Comparison of ENCODE assay signal across 8 cellular contexts in genomic region chr19:38977445-38978314, GRCh38. TPM values are rescaled to one million over a fixed set of nuclear protein-coding genes. Genes with fewer than 3 reads are reported as not detected.
DNase-seq lines count a peak whose midpoint lies in the region; ATAC-seq and TF ChIP-seq lines count a peak whose summit lies in the region.

No MANE protein-coding gene starts in this region.

- H3K27me3 Mint-ChIP-seq in activated T-helper 17 cell treated with anti-CD3 and anti-CD28 coated beads, Interleukin-2, amount 50 U/mL, for 72 hours, result peaks cover 28% of the 10 kb centered on the region

- peaks cover 0 to 21% of the 10 kb centered on the region in 2 donors for H3K4me1 ChIP-seq in right atrium auricular region

- TF ChIP-seq CTCF in right atrium auricular region (IDR thresholded peaks at IDR 0.05), result no peak

- H3K36me3 Mint-ChIP-seq in activated T-helper 17 cell treated with anti-CD3 and anti-CD28 coated beads, Interleukin-2, amount 50 U/mL, for 72 hours (ENCODE audit: low read depth), result no peaks in the 10 kb centered on the region

- no peaks in the 10 kb centered on the region for H3K4me1 Mint-ChIP-seq in activated T-helper 17 cell treated with anti-CD3 and anti-CD28 coated beads, Interleukin-2, amount 50 U/mL, for 72 hours

- peak overlapping the region; percentile 13 for H3K4me3 Mint-ChIP-seq in activated T-helper 17 cell treated with anti-CD3 and anti-CD28 coated beads, Interleukin-2, amount 50 U/mL, for 72 hours

- H3K36me3 ChIP-seq in right atrium auricular region, result no peaks in the 10 kb centered on the region

- no peaks in the 10 kb centered on the region for H3K9me3 Mint-ChIP-seq in activated T-helper 17 cell treated with anti-CD3 and anti-CD28 coated beads, Interleukin-2, amount 50 U/mL, for 72 hours

- peak; percentile 84 for DNase-seq in activated CD4-positive, alpha-beta T cell treated with anti-CD3 and anti-CD28 coated beads for 48 hours
- no peak for DNase-seq in activated CD4-positive, alpha-beta T cell treated with anti-CD3 and anti-CD28 coated beads for 4 hours
- peak; percentile 65 to 76 for DNase-seq in stimulated activated CD8-positive, alpha-beta memory T cell treated with anti-CD3 and anti-CD28 coated beads, Interleukin-15, amount 100 ng/mL, for 48 hours (ENCODE audit: low read depth in 2 of 2)
- no peak for DNase-seq in posterior vena cava (ENCODE audit: low spot score)
- DNase-seq in right atrium auricular region (ENCODE audit: low spot score), result no peak
- no peak for DNase-seq in NCI-H69 (lab: John Stamatoyannopoulos, UW)

- peak; percentile 61 for ATAC-seq in HG03103 (IDR thresholded peaks at IDR 0.05; ENCODE audit: low read depth, unreplicated experiment)
- ATAC-seq in activated T-helper 17 cell treated with anti-CD3 and anti-CD28 coated beads, Interleukin-2, amount 50 U/mL, for 72 hours (replicated peaks), result peak; percentile 100

- intact Hi-C loops in posterior vena cava (cut with DNase I), result loop anchor here in 1 of 2 donors (5.0 to 10.0 kb wide), 2 partner anchors 55 to 347 kb away; partner anchors contain the start of genes FBXO27 and LRFN1

- no peak overlapping the region for H3K27ac ChIP-seq in right atrium auricular region

- peak overlapping the region; percentile 56 for H3K27ac Mint-ChIP-seq in activated T-helper 17 cell treated with anti-CD3 and anti-CD28 coated beads, Interleukin-2, amount 50 U/mL, for 72 hours

- H3K27me3 ChIP-seq in right atrium auricular region, result no peaks in the 10 kb centered on the region

- no peak overlapping the region for H3K4me3 ChIP-seq in right atrium auricular region

- no peaks in the 10 kb centered on the region for H3K9me3 ChIP-seq in right atrium auricular region

RNA-seq across cellular contexts. Expression of gene FBXO17, which starts 2.1 kb away (rescaled TPM):
- under 1 TPM; 0.21 to 0.43 TPM for total RNA-seq in activated T-helper 17 cell treated with anti-CD3 and anti-CD28 coated beads, Interleukin-2, amount 50 U/mL, for 72 hours
- 10 to 100 TPM; 17.4 to 23.0 TPM for total RNA-seq in posterior vena cava
- 10 to 100 TPM in 1 of 2 donors, 1 to 10 TPM in 1; 5.7 to 13.1 TPM for total RNA-seq in right atrium auricular region

RNA-seq across cellular contexts. Expression of gene MRPS12, which starts 46.9 kb away (rescaled TPM):
- total RNA-seq in activated T-helper 17 cell treated with anti-CD3 and anti-CD28 coated beads, Interleukin-2, amount 50 U/mL, for 72 hours, result 100 to 1,000 TPM in 1 of 2 donors, 10 to 100 TPM in 1; 52.7 to 106 TPM
- total RNA-seq in posterior vena cava (10 to 100 TPM; 17.8 to 21.4 TPM), right atrium auricular region (10 to 100 TPM; 39.5 to 58.7 TPM)

RNA-seq across cellular contexts. Expression of gene SARS2, which starts 47.1 kb away (rescaled TPM):
- total RNA-seq in activated T-helper 17 cell treated with anti-CD3 and anti-CD28 coated beads, Interleukin-2, amount 50 U/mL, for 72 hours, result 10 to 100 TPM; 27.5 to 49.3 TPM
- total RNA-seq in posterior vena cava (1 to 10 TPM; 8.2 to 9.5 TPM), right atrium auricular region (10 to 100 TPM; 13.7 to 24.3 TPM)

RNA-seq across cellular contexts. Expression of gene FBXO27, which starts 54.7 kb away (rescaled TPM):
- total RNA-seq in activated T-helper 17 cell treated with anti-CD3 and anti-CD28 coated beads, Interleukin-2, amount 50 U/mL, for 72 hours, result under 1 TPM; 0.43 to 0.66 TPM
- total RNA-seq in posterior vena cava, result 10 to 100 TPM in 1 of 2 donors, 1 to 10 TPM in 1; 8.5 to 10.0 TPM
- total RNA-seq in right atrium auricular region, result 1 to 10 TPM; 5.1 to 7.2 TPM

Comparison
In these comparisons a context has a peak if more than half of its experiments do, and no peak if none do; other contexts are left out.
1. DNase-seq: peak in activated CD4-positive, alpha-beta T cell treated with anti-CD3 and anti-CD28 coated beads for 48 hours (single experiment) and stimulated activated CD8-positive, alpha-beta memory T cell treated with anti-CD3 and anti-CD28 coated beads, Interleukin-15, amount 100 ng/mL, for 48 hours (2 of 2); none in activated CD4-positive, alpha-beta T cell treated with anti-CD3 and anti-CD28 coated beads for 4 hours (0 of 2), posterior vena cava (single experiment), right atrium auricular region (single experiment) and NCI-H69 (single experiment).
2. RNA of gene FBXO17, which starts 2.1 kb away (total RNA-seq): 17.4 to 23.0 TPM in posterior vena cava and 5.7 to 13.1 TPM in right atrium auricular region; 0.21 to 0.43 TPM in activated T-helper 17 cell treated with anti-CD3 and anti-CD28 coated beads, Interleukin-2, amount 50 U/mL, for 72 hours; every median in the first group is over 4 times any median in the second.